In genomic region chr7:136997735-136998134, GRCh38 we compare ENCODE assay signal across 17 cellular contexts.
DNase-seq lines count a peak whose midpoint lies in the region; ATAC-seq, FAIRE-seq and TF ChIP-seq lines count a peak whose summit lies in the region.
"Had no signal": no experiment of that assay in that cellular context is flagged by ENCODE, and none has a peak within 500 bp of the region (broad histone marks: within the 10 kb centered on the region; RNA-seq: fewer than 3 reads in every experiment).

No MANE protein-coding gene starts in this region.

- no peak overlapping the region for H3K27ac ChIP-seq in SK-N-SH (ENCODE audit: low read depth in 2 of 2, low read length in 1 of 2)
- H3K27ac ChIP-seq in left ventricle myocardium inferior (replicated peaks) = peak overlapping the region; percentile 66
- peak overlapping the region; percentile 13 for H3K27ac ChIP-seq in stomach smooth muscle (ENCODE audit: low read length)
- H3K27ac ChIP-seq: 22Rv1, RWPE1, thyroid gland had no signal

- TF ChIP-seq POLR2A in erythroblast (IDR thresholded peaks at IDR 0.05; ENCODE audit: low read length) = no peak

- H3F3A ChIP-seq in SK-N-SH (replicated peaks; ENCODE audit: insufficient read depth) = no peaks in the 10 kb centered on the region

- TF ChIP-seq CTCF in SK-N-SH (IDR thresholded peaks at IDR 0.05) (no peak), bronchial epithelial cell (IDR thresholded peaks at IDR 0.05; ENCODE audit: insufficient read depth, low read length, severe bottlenecking) (no peak), left ventricle myocardium inferior (IDR thresholded peaks at IDR 0.05; ENCODE audit: borderline replicate concordance) (no peak)

- no peak for TF ChIP-seq EP300 in SK-N-SH (IDR thresholded peaks at IDR 0.05; ENCODE audit: borderline replicate concordance in 1 of 2, low read depth in 1 of 2, low read length in 1 of 2)

- CTCF ChIA-PET in SK-N-SH (lab: Yijun Ruan, JAX) = no interaction called here

- intact Hi-C loops in left ventricle myocardium inferior (cut with micrococcal nuclease) = no loop called here

- H3K4me3 ChIP-seq in SK-N-SH (ENCODE audit: low read depth in 2 of 2, low read length in 1 of 2) (no peak overlapping the region), bronchial epithelial cell (ENCODE audit: low read depth, low read length) (no peak overlapping the region), left ventricle myocardium inferior (no peak overlapping the region), stomach smooth muscle (ENCODE audit: low read length in 2 of 2) (no peak overlapping the region)
- H3K4me3 ChIP-seq: thyroid gland had no signal

- ATAC-seq in SK-N-SH treated with all-trans-retinoic acid at 6 μM for 48 hours (no peak), HG02642 (IDR thresholded peaks at IDR 0.05; ENCODE audit: poor library complexity, unreplicated experiment) (no peak)
- ATAC-seq: activated CD8-positive, alpha-beta T cell treated with anti-CD3 and anti-CD28 coated beads for 36 hours had no signal

- H2AFZ ChIP-seq in SK-N-SH (ENCODE audit: low read depth) = 0 out of 2 replicates have a peak overlapping the region, but pooled peaks have one; percentile 34

- no peak for TF ChIP-seq RAD21 in SK-N-SH (IDR thresholded peaks at IDR 0.05; ENCODE audit: low read length)

- DNase-seq in SK-N-SH (no peak), bronchial epithelial cell (ENCODE audit: low read depth) (peak; percentile 18), left ventricle myocardium inferior (no peak), erythroblast (lab: John Stamatoyannopoulos, UW) (no peak), 8988T (no peak)
- DNase-seq: activated CD8-positive, alpha-beta T cell treated with anti-CD3 and anti-CD28 coated beads for 36 hours; CD4-positive, alpha-beta memory T cell; H7; mammary epithelial cell; NCI-H1092; NCI-H1930; thyroid gland had no signal

- H3K9me2 ChIP-seq in SK-N-SH = no peaks in the 10 kb centered on the region

- H3K27me3 ChIP-seq in SK-N-SH (ENCODE audit: insufficient read depth) = no peaks in the 10 kb centered on the region
- no peaks in the 10 kb centered on the region for H3K27me3 ChIP-seq in bronchial epithelial cell (ENCODE audit: control insufficient read depth, insufficient read depth, low read length)
- no peaks in the 10 kb centered on the region for H3K27me3 ChIP-seq in left ventricle myocardium inferior (ENCODE audit: low read depth)
- no peaks in the 10 kb centered on the region for H3K27me3 ChIP-seq in stomach smooth muscle (ENCODE audit: control insufficient read depth in 1 of 2, insufficient read depth in 2 of 2, low read length in 2 of 2)
- H3K27me3 ChIP-seq: thyroid gland had no signal

- H3K36me3 ChIP-seq in SK-N-SH (replicated peaks in 1 of 2; ENCODE audit: control insufficient read depth in 1 of 2, insufficient read depth in 2 of 2, low read length in 1 of 2) = no peaks in the 10 kb centered on the region
- no peaks in the 10 kb centered on the region for H3K36me3 ChIP-seq in bronchial epithelial cell (ENCODE audit: control insufficient read depth, insufficient read depth, low read length)
- no peaks in the 10 kb centered on the region for H3K36me3 ChIP-seq in left ventricle myocardium inferior
- H3K36me3 ChIP-seq in stomach smooth muscle (ENCODE audit: control insufficient read depth in 2 of 2, insufficient read depth in 2 of 2, low read length in 2 of 2) = no peaks in the 10 kb centered on the region
- H3K36me3 ChIP-seq: thyroid gland had no signal

- no peaks in the 10 kb centered on the region for H3K79me2 ChIP-seq in SK-N-SH (ENCODE audit: insufficient read depth)

- H3K9ac ChIP-seq in SK-N-SH (no peak overlapping the region), stomach smooth muscle (ENCODE audit: low read length in 2 of 2) (no peak overlapping the region)

- H3K4me2 ChIP-seq in SK-N-SH = no peak overlapping the region

- no peaks in the 10 kb centered on the region for H4K20me1 ChIP-seq in SK-N-SH (ENCODE audit: insufficient read depth)

- POLR2A ChIA-PET in SK-N-SH (lab: Yijun Ruan, JAX) = no interaction called here

- no peak for FAIRE-seq in bronchial epithelial cell (lab: Jason Lieb, UNC)

- H3K9me3 ChIP-seq in SK-N-SH (no peaks in the 10 kb centered on the region; the same call in 1 of the 2 replicates), left ventricle myocardium inferior (replicated peaks) (no peaks in the 10 kb centered on the region), stomach smooth muscle (ENCODE audit: control insufficient read depth in 2 of 2, low read length in 2 of 2) (no peaks in the 10 kb centered on the region)
- H3K9me3 ChIP-seq: thyroid gland had no signal

- no peaks in the 10 kb centered on the region for H3K4me1 ChIP-seq in SK-N-SH (ENCODE audit: control insufficient read depth in 1 of 2, insufficient read depth in 2 of 2, low read depth in 1 of 2, low read length in 1 of 2)
- H3K4me1 ChIP-seq in left ventricle myocardium inferior = peaks cover 44% of the 10 kb centered on the region
- H3K4me1 ChIP-seq in stomach smooth muscle (ENCODE audit: control insufficient read depth, insufficient read depth, low read length) = peaks cover 9% of the 10 kb centered on the region
- H3K4me1 ChIP-seq: thyroid gland had no signal

TF ChIP-seq in SK-N-SH, 30 proteins besides CTCF, POLR2A, EP300 and RAD21 (continues in another document):
- TF ChIP-seq TCF12 (IDR thresholded peaks at IDR 0.05) = no peak
- TF ChIP-seq EZH2phosphoT487 (IDR thresholded peaks at IDR 0.05; ENCODE audit: borderline replicate concordance, low read depth) = no peak
- no peak for TF ChIP-seq USF2 (IDR thresholded peaks at IDR 0.05; ENCODE audit: borderline replicate concordance, low read depth, low read length)
- no peak for TF ChIP-seq RFX5 (IDR thresholded peaks at IDR 0.05; ENCODE audit: low read length)
- TF ChIP-seq FOSL2 (IDR thresholded peaks at IDR 0.05; ENCODE audit: borderline replicate concordance, low read depth) = no peak

TF ChIP-seq in SK-N-SH treated with all-trans-retinoic acid at 6 μM for 48 hours, 23 proteins besides CTCF, POLR2A, EP300 and RAD21 (continues in another document):
- TF ChIP-seq ESRRG (CRISPR knock-in tag; IDR thresholded peaks at IDR 0.05) (no peak), TSHZ2 (CRISPR knock-in tag; IDR thresholded peaks at IDR 0.05) (no peak), TOX (CRISPR knock-in tag; IDR thresholded peaks at IDR 0.05; ENCODE audit: borderline replicate concordance) (no peak), ZNF8 (CRISPR knock-in tag; IDR thresholded peaks at IDR 0.05) (no peak), ZFP30 (CRISPR knock-in tag; IDR thresholded peaks at IDR 0.05) (no peak), POU6F1 (CRISPR knock-in tag; IDR thresholded peaks at IDR 0.05; ENCODE audit: borderline replicate concordance, low read depth) (no peak), CSRNP3 (CRISPR knock-in tag; IDR thresholded peaks at IDR 0.05) (no peak), ISL1 (CRISPR knock-in tag; IDR thresholded peaks at IDR 0.05) (no peak), ZNF565 (CRISPR knock-in tag; conservative IDR thresholded peaks at IDR 0.05; ENCODE audit: low read depth) (no peak), ARNTL (CRISPR knock-in tag; IDR thresholded peaks at IDR 0.05; ENCODE audit: borderline replicate concordance, low read depth) (no peak), GLIS3 (CRISPR knock-in tag; IDR thresholded peaks at IDR 0.05) (no peak), BACH2 (CRISPR knock-in tag; IDR thresholded peaks at IDR 0.05; ENCODE audit: borderline replicate concordance) (no peak)

Comparison
In these comparisons a context has a peak if more than half of its experiments do, and no peak if none do; other contexts are left out.
1. H3K27ac ChIP-seq: peak in left ventricle myocardium inferior (single experiment) and stomach smooth muscle (single experiment); none in SK-N-SH (0 of 2).